In genomic region chr22:39594411-39594810, GRCh38 we compare ENCODE assay signal across 18 cellular contexts. TPM values are rescaled to one million over a fixed set of nuclear protein-coding genes. Genes with fewer than 3 reads are reported as not detected.
DNase-seq lines count a peak whose midpoint lies in the region; ATAC-seq, FAIRE-seq and TF ChIP-seq lines count a peak whose summit lies in the region.
"Had no signal": no experiment of that assay in that cellular context is flagged by ENCODE, and none has a peak within 500 bp of the region (broad histone marks: within the 10 kb centered on the region; RNA-seq: fewer than 3 reads in every experiment).

No MANE protein-coding gene starts in this region.

- H3K9me1 ChIP-seq in K562 (ENCODE audit: control insufficient read depth, insufficient read depth, low read length): peaks cover 2% of the 10 kb centered on the region

- no peaks in the 10 kb centered on the region for H3K9me3 ChIP-seq in K562 (replicated peaks; ENCODE audit: control insufficient read depth, insufficient read depth, low read depth, low read length)
- H3K9me3 ChIP-seq in osteoblast (ENCODE audit: low read depth, low read length): no peaks in the 10 kb centered on the region

- peaks cover 0 to 24% of the 10 kb centered on the region in 2 experiments; a peak in 3 of 5 replicates for H3K4me1 ChIP-seq in K562 (replicated peaks in 1 of 2; ENCODE audit: control insufficient read depth in 2 of 2, insufficient read depth in 2 of 2, low read length in 2 of 2)
- H3K4me1 ChIP-seq in osteoblast (ENCODE audit: insufficient read depth, low read length): peaks cover 9% of the 10 kb centered on the region

- H3K36me3 ChIP-seq in H7 (replicated peaks; ENCODE audit: control insufficient read depth, insufficient read depth, low read length) (no peaks in the 10 kb centered on the region), K562 (ENCODE audit: control insufficient read depth, insufficient read depth, low read length) (no peaks in the 10 kb centered on the region), osteoblast (ENCODE audit: insufficient read depth, low read length) (no peaks in the 10 kb centered on the region)

- ATAC-seq in K562 (no peak), HG03108 (IDR thresholded peaks at IDR 0.05; ENCODE audit: unreplicated experiment) (no peak)

- H3K27ac ChIP-seq in K562 (ENCODE audit: extremely low read depth, low read depth, low read length) (no peak overlapping the region), osteoblast (ENCODE audit: low read depth, low read length) (no peak overlapping the region)

- no peak overlapping the region for H3K4me2 ChIP-seq in K562 (ENCODE audit: insufficient read depth, low read length)
- H3K4me2 ChIP-seq in osteoblast (ENCODE audit: insufficient read depth, low read length): no peak overlapping the region

- CTCF ChIA-PET in K562 (lab: Yijun Ruan, JAX; ENCODE audit: low intra/inter-chr PET ratio): no interaction called here

- POLR2A ChIA-PET in K562 (lab: Yijun Ruan, JAX): interaction anchor here (0.6 kb wide), 2 partner anchors 319 to 392 kb away, joined by 3 read pairs; no protein-coding TSS in a partner anchor

- TF ChIP-seq RAD21 in K562 (CRISPR knock-in tag; conservative IDR thresholded peaks at IDR 0.05 in 1 of 2, IDR thresholded peaks at IDR 0.05 in 1 of 2): no peak

- no peak for TF ChIP-seq POLR2A in K562 (conservative IDR thresholded peaks at IDR 0.05)

- no peak overlapping the region for H3K4me3 ChIP-seq in H7 (ENCODE audit: insufficient read depth, low read depth, low read length)
- H3K4me3 ChIP-seq in K562: no peak overlapping the region
- no peak overlapping the region for H3K4me3 ChIP-seq in osteoblast (ENCODE audit: insufficient read depth, low read length)

- WGBS in K562 (ENCODE audit: insufficient coverage, low coverage, missing lambda C conversion rate): 31% methylated on average over 7 of the region's 7 CpGs

- no peaks in the 10 kb centered on the region for H4K20me1 ChIP-seq in K562 (replicated peaks; ENCODE audit: control insufficient read depth, insufficient read depth, low read length)
- no peaks in the 10 kb centered on the region for H4K20me1 ChIP-seq in osteoblast (ENCODE audit: insufficient read depth, low read length)

- no peak for FAIRE-seq in K562 (lab: Jason Lieb, UNC)
- FAIRE-seq: A204.1, GM12892, H54 had no signal

- H2AFZ ChIP-seq in K562 (ENCODE audit: low read depth, low read length) (no peak overlapping the region), osteoblast (ENCODE audit: low read length) (no peak overlapping the region)

- in situ Hi-C loops in K562 (cut with MboI): no loop called here

- TF ChIP-seq CTCF in K562 (IDR thresholded peaks at IDR 0.05 in 2 of 3, conservative IDR thresholded peaks at IDR 0.05 in 1 of 3; ENCODE audit: insufficient read depth in 2 of 3, low read depth in 1 of 3, low read length in 3 of 3) (no peak), osteoblast (IDR thresholded peaks at IDR 0.05; ENCODE audit: extremely low read depth, low read depth, low read length) (no peak)

- intact Hi-C loops in K562 (cut with micrococcal nuclease): no loop called here

- DNase-seq in NCI-H2227 (lab: John Stamatoyannopoulos, UW; ENCODE audit: unreplicated experiment): peak; percentile 31
- DNase-seq in NCI-H2227 treated with DMSO at 0.1 percent for 48 hours (lab: John Stamatoyannopoulos, UW): no peak
- peak; percentile 79 for DNase-seq in H7
- DNase-seq in K562 (ENCODE audit: extremely low read depth in 1 of 4, low spot score in 3 of 4): no peak
- peak; percentile 31 for DNase-seq in osteoblast (ENCODE audit: insufficient read length, low spot score, missing footprints)
- no peak for DNase-seq in effector CD4-positive, alpha-beta T cell
- DNase-seq: C1 segment of cervical spinal cord; Calu3; CD4-positive, alpha-beta T cell; DMS153; DMS79 treated with DMSO at 0.1 percent for 48 hours; EL; GDM1; IMR-90 had no signal

- no peak for TF ChIP-seq EP300 in K562 (IDR thresholded peaks at IDR 0.05; ENCODE audit: low read length)

- no TSS peak for BruUV-seq in K562 (replicated peaks; lab: Mats Ljungman, UMichigan)

- H3K9ac ChIP-seq in K562 (ENCODE audit: insufficient read depth in 1 of 2, low read depth in 2 of 2, low read length in 2 of 2): no peak overlapping the region

- no peaks in the 10 kb centered on the region for H3K79me2 ChIP-seq in K562 (ENCODE audit: control insufficient read depth, insufficient read depth, low read length)
- no peaks in the 10 kb centered on the region for H3K79me2 ChIP-seq in osteoblast (ENCODE audit: insufficient read depth, low read length)

- H3K27me3 ChIP-seq in H7 (ENCODE audit: control insufficient read depth, insufficient read depth, low read length) (peaks cover 9% of the 10 kb centered on the region), K562 (ENCODE audit: control insufficient read depth in 2 of 2, insufficient read depth in 2 of 2, low read length in 2 of 2) (no peaks in the 10 kb centered on the region), osteoblast (ENCODE audit: insufficient read depth, low read length) (peaks cover 17% of the 10 kb centered on the region)

TF ChIP-seq in K562, 482 proteins besides CTCF, POLR2A, EP300 and RAD21:
- TF ChIP-seq RFX1 (IDR thresholded peaks at IDR 0.05) (peak; percentile 84), KLF1 (tag; IDR thresholded peaks at IDR 0.05) (no peak)

RNA-seq across cellular contexts. Expression of gene CACNA1I, which starts 23.9 kb away (rescaled TPM):
- 0.31 and 0.55 TPM in 2 replicates for total RNA-seq in H7 (2014; rRNA removed; shearing (Covaris generic))
- 3.5 and 12.7 TPM in 2 replicates for total RNA-seq in K562 (2011; cell fraction: chromatin; rRNA removed; ENCODE audit: low replicate concordance)
- 3.9 and 6.0 TPM in 2 replicates for total RNA-seq in K562 (2011; cell fraction: nucleolus; rRNA removed)
- 3.4 and 3.6 TPM in 2 replicates for total RNA-seq in K562 (2011; cell fraction: nucleoplasm; rRNA removed)
- 0.24 and 0.32 TPM in 2 replicates for total RNA-seq in K562 (2014; rRNA removed)
- 0.06 and 0.07 TPM in 2 replicates for total RNA-seq in K562 (2014; rRNA removed; fragmentation: Illumina TruSeq; extraction: Trizol)
- 0.11 TPM in 2 replicates for total RNA-seq in K562 (2015; rRNA removed; fragmentation: Illumina TruSeq; extraction: Trizol)
- 0.45 and 0.78 TPM in 2 replicates for total RNA-seq in K562 (2021)
- polyA plus RNA-seq in K562 (2011; rRNA removed): 0.22 and 0.79 TPM in 2 replicates
- polyA plus RNA-seq in K562 (2011; cell fraction: cytosol; rRNA removed): 0.13 and 1.0 TPM in 2 replicates
- polyA plus RNA-seq in K562 (2011; cell fraction: nucleus; rRNA removed): 1.9 and 12.3 TPM in 2 replicates
- polyA plus RNA-seq in K562 (2012): 0.56 and 0.90 TPM in 2 replicates
- polyA plus RNA-seq in K562 (2014; fragmentation: Illumina TruSeq; extraction: Trizol): 0.30 and 0.31 TPM in 2 replicates
- under 1 TPM in 1 of 2 experiments, not detected in 1; 0.01 TPM for polyA plus RNA-seq in K562 (2014; fragmentation: Nextera tagmentation; extraction: Ambion mirVana)
- polyA plus RNA-seq in K562 (2014; rRNA removed): 0.31 and 0.41 TPM in 2 replicates
- polyA minus RNA-seq in K562 (2011; rRNA and poly(A)+ RNA removed): 0.09 and 0.74 TPM in 2 replicates
- polyA minus RNA-seq in K562 (2011; cell fraction: cytosol; rRNA and poly(A)+ RNA removed): 0.27 and 1.0 TPM in 2 replicates
- polyA minus RNA-seq in K562 (2011; cell fraction: nucleus; rRNA and poly(A)+ RNA removed): 0.56 and 2.4 TPM in 2 replicates
- under 0.01 TPM in 2 replicates for total RNA-seq in osteoblast

Comparison
In these comparisons a context has a peak if more than half of its experiments do, and no peak if none do; other contexts are left out.
1. DNase-seq: peak in NCI-H2227 (single experiment), H7 (single experiment) and osteoblast (single experiment); none in NCI-H2227 treated with DMSO at 0.1 percent for 48 hours (single experiment), K562 (0 of 4) and effector CD4-positive, alpha-beta T cell (single experiment).